ENCODE assay signal across 8 cellular contexts in the genomic region with DNA sequence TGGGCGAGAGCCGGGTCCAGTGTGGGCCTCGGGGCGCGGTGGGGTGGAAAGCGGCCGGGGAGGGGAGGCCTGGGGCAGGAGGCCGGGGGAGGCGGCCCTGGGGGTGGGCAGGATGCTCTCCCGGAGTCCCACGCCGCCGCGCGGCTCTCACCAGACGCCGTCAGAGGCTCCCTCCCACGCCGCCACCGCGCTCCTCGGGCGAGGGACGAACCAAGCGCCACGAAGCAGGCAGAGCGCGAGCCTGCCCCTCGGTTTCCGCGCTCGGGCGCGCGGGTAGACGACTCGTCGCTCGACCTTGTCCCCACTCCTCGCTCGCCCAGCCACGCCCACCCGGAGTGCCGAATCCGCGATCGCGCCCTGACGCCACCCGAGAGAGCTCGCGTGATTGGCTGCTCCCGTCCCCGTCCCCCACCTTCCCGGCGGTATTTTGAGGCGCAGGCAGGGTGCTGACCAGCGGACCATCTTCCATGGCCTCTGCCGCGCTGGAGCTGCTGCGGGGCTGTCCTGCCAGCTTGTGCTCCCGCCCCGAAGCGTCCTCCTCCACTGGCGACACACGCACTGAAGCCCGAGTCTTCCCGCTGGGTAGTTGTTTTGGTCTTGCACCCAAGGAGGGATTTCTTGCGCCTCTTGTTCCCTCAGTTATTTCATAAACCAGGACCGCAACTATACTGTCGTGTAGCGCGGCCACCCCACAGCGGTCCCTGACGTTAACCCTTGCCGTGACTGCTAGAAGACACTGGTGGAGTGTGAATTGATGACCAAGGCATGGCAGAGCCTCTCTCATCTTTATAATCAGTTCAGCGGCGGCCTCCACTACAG. TPM values are rescaled to one million over a fixed set of nuclear protein-coding genes. Genes with fewer than 3 reads are reported as not detected.
DNase-seq lines count a peak whose midpoint lies in the region; ATAC-seq and TF ChIP-seq lines count a peak whose summit lies in the region.

A gene with protein sequence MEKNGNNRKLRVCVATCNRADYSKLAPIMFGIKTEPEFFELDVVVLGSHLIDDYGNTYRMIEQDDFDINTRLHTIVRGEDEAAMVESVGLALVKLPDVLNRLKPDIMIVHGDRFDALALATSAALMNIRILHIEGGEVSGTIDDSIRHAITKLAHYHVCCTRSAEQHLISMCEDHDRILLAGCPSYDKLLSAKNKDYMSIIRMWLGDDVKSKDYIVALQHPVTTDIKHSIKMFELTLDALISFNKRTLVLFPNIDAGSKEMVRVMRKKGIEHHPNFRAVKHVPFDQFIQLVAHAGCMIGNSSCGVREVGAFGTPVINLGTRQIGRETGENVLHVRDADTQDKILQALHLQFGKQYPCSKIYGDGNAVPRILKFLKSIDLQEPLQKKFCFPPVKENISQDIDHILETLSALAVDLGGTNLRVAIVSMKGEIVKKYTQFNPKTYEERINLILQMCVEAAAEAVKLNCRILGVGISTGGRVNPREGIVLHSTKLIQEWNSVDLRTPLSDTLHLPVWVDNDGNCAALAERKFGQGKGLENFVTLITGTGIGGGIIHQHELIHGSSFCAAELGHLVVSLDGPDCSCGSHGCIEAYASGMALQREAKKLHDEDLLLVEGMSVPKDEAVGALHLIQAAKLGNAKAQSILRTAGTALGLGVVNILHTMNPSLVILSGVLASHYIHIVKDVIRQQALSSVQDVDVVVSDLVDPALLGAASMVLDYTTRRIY (minus strand): TSS at position 279 of the 819 bp plus-strand sequence. CDS start 9,093 bp downstream, outside the sequence.

- ATAC-seq in HG02678 (IDR thresholded peaks at IDR 0.05; ENCODE audit: unreplicated experiment) (peak; percentile 90), left ventricle myocardium superior (peak; percentile 99)

- peak within 1 kb of the TSS; percentile 97 to 98 for H3K27ac ChIP-seq in prostate gland

- H3K4me3 ChIP-seq in prostate gland: peak within 1 kb of the TSS; percentile 63 to 92

- no peaks in the 10 kb centered on the region for H3K36me3 ChIP-seq in prostate gland

- 1% methylated on average over 75 of the region's 78 CpGs for WGBS in prostate gland

- no peaks in the 10 kb centered on the region for H3K4me1 ChIP-seq in prostate gland (replicated peaks)

- TF ChIP-seq POLR2A in GM10847 (IDR thresholded peaks at IDR 0.05; ENCODE audit: extremely low read depth, insufficient read length) (peak; percentile 79), prostate gland (IDR thresholded peaks at IDR 0.05) (peak; percentile 90)

- peak in 2 of 4 experiments; percentile 2 to 14 for TF ChIP-seq CTCF in prostate gland (IDR thresholded peaks at IDR 0.05)

- DNase-seq in NCI-H146 (lab: John Stamatoyannopoulos, UW) (peak; percentile 96), anterior cingulate cortex (lab: John Stamatoyannopoulos, UW) (peak; percentile 86 to 99 (median 97)), left ventricle myocardium superior (peak; percentile 99), prostate gland (ENCODE audit: low spot score) (peak; percentile 97), ureter (ENCODE audit: low spot score) (peak; percentile 99)

- no peaks in the 10 kb centered on the region for H3K27me3 ChIP-seq in prostate gland (replicated peaks; ENCODE audit: insufficient read depth)

- intact Hi-C loops in T-helper 2 cell treated with Interferon-gamma antibody and Interleukin-4, amounts not matched to agents 100 ng/mL and 5 ng/mL, for 36 hours (cut with micrococcal nuclease): loop anchor here (1.0 to 5.0 kb wide), 4 partner anchors 68 to 315 kb away; partner anchors contain the start of gene CLTA
- intact Hi-C loops in left ventricle myocardium superior (cut with micrococcal nuclease): loop anchor here (10.0 kb wide), 1 partner anchor 66 kb away; no protein-coding TSS in a partner anchor
- intact Hi-C loops in prostate gland (cut with DNase I): loop anchor here (5.0 to 10.0 kb wide), 3 partner anchors 64 to 144 kb away; partner anchors contain the start of genes CLTA and RNF38

- no peaks in the 10 kb centered on the region for H3K9me3 ChIP-seq in prostate gland

RNA-seq across cellular contexts. Expression of the gene that starts here (rescaled TPM):
- 18.4 and 19.4 TPM in 2 replicates for total RNA-seq in T-helper 2 cell treated with Interferon-gamma antibody and Interleukin-4, amounts not matched to agents 100 ng/mL and 5 ng/mL, for 36 hours
- total RNA-seq in left ventricle myocardium superior (12.3 TPM), prostate gland (10 to 100 TPM; 34.5 to 54.0 TPM), ureter (19.3 TPM)

Comparison
In these comparisons a context has a peak if more than half of its experiments do, and no peak if none do; other contexts are left out.
1. Peak in every context shown above with its lines: DNase-seq, ATAC-seq, H3K4me3 ChIP-seq and H3K27ac ChIP-seq.